1 cellular context compared by ENCODE assay signal in the genomic region with DNA sequence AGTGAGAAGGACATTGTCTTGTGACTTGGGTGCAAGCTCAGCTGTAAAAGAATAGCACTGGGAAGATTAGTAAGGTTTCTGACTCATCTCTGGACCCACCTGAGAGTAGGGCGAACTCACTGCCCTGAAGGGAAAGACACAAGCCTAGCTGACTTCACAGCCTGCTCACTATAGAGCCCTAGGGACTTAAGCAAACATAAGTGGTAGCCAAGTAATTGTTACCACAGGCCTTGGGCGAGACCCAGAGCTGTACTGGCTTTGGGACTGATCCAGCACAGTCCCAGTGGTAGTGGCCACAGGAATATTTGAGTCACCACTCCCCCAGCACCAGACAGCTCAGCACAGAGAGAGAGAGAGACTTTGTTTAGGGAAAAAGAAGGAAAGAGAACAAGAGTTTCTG.
TF ChIP-seq lines count a peak whose summit lies in the region.

No MANE protein-coding gene starts in this region.

TF ChIP-seq in IMR-90, 13 proteins besides CTCF, POLR2A, EP300 and RAD21:
- TF ChIP-seq SMC3 (IDR thresholded peaks at IDR 0.05; ENCODE audit: low read depth, low read length) (no peak), MAFK (IDR thresholded peaks at IDR 0.05; ENCODE audit: low read depth, low read length) (no peak), NFE2L2 (IDR thresholded peaks at IDR 0.05; ENCODE audit: low read depth, low read length) (no peak), CEBPB (IDR thresholded peaks at IDR 0.05; ENCODE audit: low read depth, low read length) (no peak), MXI1 (IDR thresholded peaks at IDR 0.05; ENCODE audit: borderline replicate concordance, low read depth, low read length) (no peak)
- TF ChIP-seq, protein P1, sequence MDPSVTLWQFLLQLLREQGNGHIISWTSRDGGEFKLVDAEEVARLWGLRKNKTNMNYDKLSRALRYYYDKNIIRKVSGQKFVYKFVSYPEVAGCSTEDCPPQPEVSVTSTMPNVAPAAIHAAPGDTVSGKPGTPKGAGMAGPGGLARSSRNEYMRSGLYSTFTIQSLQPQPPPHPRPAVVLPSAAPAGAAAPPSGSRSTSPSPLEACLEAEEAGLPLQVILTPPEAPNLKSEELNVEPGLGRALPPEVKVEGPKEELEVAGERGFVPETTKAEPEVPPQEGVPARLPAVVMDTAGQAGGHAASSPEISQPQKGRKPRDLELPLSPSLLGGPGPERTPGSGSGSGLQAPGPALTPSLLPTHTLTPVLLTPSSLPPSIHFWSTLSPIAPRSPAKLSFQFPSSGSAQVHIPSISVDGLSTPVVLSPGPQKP (IDR thresholded peaks at IDR 0.05; ENCODE audit: borderline replicate concordance, low read depth, low read length), result no peak
